In the genomic region with DNA sequence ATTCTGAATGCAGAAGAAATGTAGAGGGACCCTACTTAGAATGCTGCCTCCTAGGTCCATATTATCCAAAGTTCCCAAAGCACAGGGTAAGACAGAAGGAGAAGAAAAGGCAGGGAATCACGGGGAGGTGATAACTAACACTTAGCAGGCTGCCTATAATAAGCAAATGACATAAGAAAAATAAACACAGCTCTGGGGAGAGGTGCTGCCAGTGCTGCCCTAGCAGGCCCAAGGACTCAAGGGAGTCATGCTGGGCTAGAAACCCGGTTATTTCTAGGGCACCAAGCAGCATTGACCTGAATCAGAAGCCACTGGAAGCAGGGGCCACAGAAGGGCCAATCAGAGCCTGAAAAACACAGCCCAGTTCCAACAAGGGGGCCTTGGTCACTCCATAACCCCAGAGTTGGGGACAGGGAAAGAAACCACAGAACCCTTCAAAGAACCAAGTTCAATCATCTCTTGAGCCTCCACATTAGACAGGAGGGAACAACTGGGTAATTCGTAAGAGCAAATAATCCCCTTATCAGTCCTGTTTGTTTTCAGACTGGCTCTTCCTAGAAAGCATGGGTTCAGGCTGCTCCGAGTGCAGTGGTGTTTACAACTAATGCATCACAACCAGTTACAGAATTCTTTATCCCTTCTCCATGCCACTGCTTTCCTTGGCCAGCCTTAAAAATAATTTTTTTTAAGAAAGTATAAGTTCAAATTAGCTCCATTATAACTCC, we compare ENCODE assay signal across 11 cellular contexts.
"Had no signal": no experiment of that assay in that cellular context is flagged by ENCODE, and none has a peak within 500 bp of the region (broad histone marks: within the 10 kb centered on the region; RNA-seq: fewer than 3 reads in every experiment).

No MANE protein-coding gene starts in this region.

- H3K27me3 ChIP-seq: ovary had no signal

- H3K36me3 Mint-ChIP-seq: activated naive CD4-positive, alpha-beta T cell treated with anti-CD3 and anti-CD28 coated beads, Interleukin-2, amount 50 U/mL, for 24 hours; WTC11 had no signal

- ATAC-seq: activated CD8-positive, alpha-beta T cell treated with anti-CD3 and anti-CD28 coated beads for 36 hours; activated T-cell treated with anti-CD3 and anti-CD28 coated beads, Interleukin-2, amount 50 U/mL, for 4 hours; WTC11 had no signal

- H3K27ac Mint-ChIP-seq: activated CD8-positive, alpha-beta T cell treated with anti-CD3 and anti-CD28 coated beads for 36 hours; activated naive CD4-positive, alpha-beta T cell treated with anti-CD3 and anti-CD28 coated beads, Interleukin-2, amount 50 U/mL, for 24 hours; T-helper 1 cell treated with Interleukin-12 subunit alpha and Interleukin-12 subunit beta and Interleukin-4 antibody, amounts not matched to agents 30 μg/mL and 1 μg/mL, for 36 hours; WTC11 had no signal

- H3K4me3 Mint-ChIP-seq: activated CD8-positive, alpha-beta T cell treated with anti-CD3 and anti-CD28 coated beads for 36 hours; activated naive CD4-positive, alpha-beta T cell treated with anti-CD3 and anti-CD28 coated beads, Interleukin-2, amount 50 U/mL, for 24 hours; activated T-cell treated with anti-CD3 and anti-CD28 coated beads, Interleukin-2, amount 50 U/mL, for 4 hours; neural crest cell; T-helper 1 cell treated with Interleukin-12 subunit alpha and Interleukin-12 subunit beta and Interleukin-4 antibody, amounts not matched to agents 30 μg/mL and 1 μg/mL, for 36 hours; WTC11 had no signal

- DNase-seq: activated CD4-positive, alpha-beta T cell treated with anti-CD3 and anti-CD28 coated beads for 4 hours; activated CD8-positive, alpha-beta T cell treated with anti-CD3 and anti-CD28 coated beads for 36 hours; activated effector memory CD4-positive, alpha-beta T cell treated with anti-CD3 and anti-CD28 coated beads, Interleukin-2, amount 50 U/mL, for 16 hours; activated T-cell treated with anti-CD3 and anti-CD28 coated beads, Interleukin-2, amount 50 U/mL, for 4 hours; ovary; thyroid gland had no signal

- H3K27ac ChIP-seq: thyroid gland had no signal

- H3K9me3 Mint-ChIP-seq: activated CD8-positive, alpha-beta T cell treated with anti-CD3 and anti-CD28 coated beads for 36 hours; activated naive CD4-positive, alpha-beta T cell treated with anti-CD3 and anti-CD28 coated beads, Interleukin-2, amount 50 U/mL, for 24 hours; activated T-cell treated with anti-CD3 and anti-CD28 coated beads, Interleukin-2, amount 50 U/mL, for 4 hours; neural crest cell; T-helper 1 cell treated with Interleukin-12 subunit alpha and Interleukin-12 subunit beta and Interleukin-4 antibody, amounts not matched to agents 30 μg/mL and 1 μg/mL, for 36 hours; WTC11 had no signal

- H3K36me3 ChIP-seq: ovary, thyroid gland had no signal

- H3K9me3 ChIP-seq: ovary, thyroid gland had no signal

- H3K4me1 Mint-ChIP-seq: activated naive CD4-positive, alpha-beta T cell treated with anti-CD3 and anti-CD28 coated beads, Interleukin-2, amount 50 U/mL, for 24 hours; neural crest cell; WTC11 had no signal

- H3K4me3 ChIP-seq: ovary, smooth muscle cell, thyroid gland had no signal

- H3K4me2 ChIP-seq: smooth muscle cell had no signal
